16 cellular contexts compared by ENCODE assay signal in genomic region chr10:78849731-78850130, GRCh38.
"Had no signal": no experiment of that assay in that cellular context is flagged by ENCODE, and none has a peak within 500 bp of the region (broad histone marks: within the 10 kb centered on the region; RNA-seq: fewer than 3 reads in every experiment).

No MANE protein-coding gene starts in this region.

- H3K4me3 ChIP-seq: esophagus muscularis mucosa, gastroesophageal sphincter, heart left ventricle, left lung, lower lobe of right lung, mucosa of descending colon had no signal

- ATAC-seq: effector memory CD8-positive, alpha-beta T cell; foreskin keratinocyte; gastroesophageal sphincter; heart left ventricle; left cardiac atrium; left lung; left ventricle myocardium superior; lower lobe of right lung; mucosa of descending colon had no signal

- H3K9me3 Mint-ChIP-seq: dendritic cell treated with granulocyte-macrophage colony-stimulating factor and Interleukin-4, amounts not matched to agents 40 ng/mL and 50 ng/mL, for 4 days; effector memory CD8-positive, alpha-beta T cell; mesothelial cell of epicardium had no signal

- H3K36me3 ChIP-seq: esophagus muscularis mucosa, gastroesophageal sphincter, heart left ventricle, left lung, lower lobe of right lung had no signal

- H3K36me3 Mint-ChIP-seq: mesothelial cell of epicardium had no signal

- H3K9me3 ChIP-seq: esophagus muscularis mucosa, gastroesophageal sphincter, heart left ventricle, left lung, lower lobe of right lung, mucosa of descending colon had no signal

- H3K27me3 ChIP-seq: esophagus muscularis mucosa, gastroesophageal sphincter, heart left ventricle, left lung had no signal

- DNase-seq: cortex of kidney; effector CD8-positive, alpha-beta T cell; effector memory CD8-positive, alpha-beta T cell; foreskin keratinocyte; heart left ventricle; hippocampal formation; left cardiac atrium; left lung; left ventricle myocardium superior; lower lobe of right lung; mesenchymal stem cell; mucosa of descending colon had no signal

- H3K4me3 Mint-ChIP-seq: dendritic cell treated with granulocyte-macrophage colony-stimulating factor and Interleukin-4, amounts not matched to agents 40 ng/mL and 50 ng/mL, for 4 days; effector memory CD8-positive, alpha-beta T cell; mesothelial cell of epicardium had no signal

- H3K27ac Mint-ChIP-seq: dendritic cell treated with granulocyte-macrophage colony-stimulating factor and Interleukin-4, amounts not matched to agents 40 ng/mL and 50 ng/mL, for 4 days; effector memory CD8-positive, alpha-beta T cell; mesothelial cell of epicardium had no signal

- H3K4me1 ChIP-seq: esophagus muscularis mucosa, foreskin keratinocyte, gastroesophageal sphincter, heart left ventricle, left lung, lower lobe of right lung had no signal

- H3K27ac ChIP-seq: esophagus muscularis mucosa, foreskin keratinocyte, gastroesophageal sphincter, heart left ventricle, left lung, lower lobe of right lung had no signal
